ENCODE assay signal across 9 cellular contexts in the genomic region with DNA sequence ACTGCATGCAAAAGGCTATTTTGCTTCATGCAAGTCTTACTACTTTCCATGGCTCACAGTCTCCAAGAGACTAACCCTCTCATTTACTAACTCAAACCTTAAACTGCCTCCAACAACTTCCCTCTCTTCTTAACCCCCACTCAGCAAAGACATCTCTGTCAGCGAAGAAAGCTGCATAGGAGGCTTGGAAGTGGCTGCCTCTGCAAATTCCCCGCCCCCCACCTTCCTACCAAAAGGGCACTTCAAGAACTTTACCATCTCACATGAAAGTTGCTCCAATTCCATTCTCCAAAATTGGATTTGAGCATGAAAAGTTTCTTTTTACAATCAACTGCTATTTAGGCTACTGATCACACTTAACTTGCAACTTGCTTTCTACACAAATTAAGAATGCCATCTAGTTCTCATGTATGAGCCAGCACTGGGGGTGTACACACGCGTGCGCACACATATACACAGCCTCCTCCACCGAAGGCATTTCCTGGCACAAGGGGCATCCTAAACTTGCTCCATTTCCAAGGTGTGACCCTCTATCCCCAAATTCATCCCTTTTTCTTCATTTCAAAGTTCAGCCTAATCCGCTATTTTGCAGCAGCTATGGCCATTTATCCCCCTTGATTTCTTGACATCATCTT. TPM values are rescaled to one million over a fixed set of nuclear protein-coding genes. Genes with fewer than 3 reads are reported as not detected.
DNase-seq lines count a peak whose midpoint lies in the region; ATAC-seq and TF ChIP-seq lines count a peak whose summit lies in the region.
"Had no signal": no experiment of that assay in that cellular context is flagged by ENCODE, and none has a peak within 500 bp of the region (broad histone marks: within the 10 kb centered on the region; RNA-seq: fewer than 3 reads in every experiment).

No MANE protein-coding gene starts in this region.

- DNase-seq in activated naive CD4-positive, alpha-beta T cell treated with anti-CD3 and anti-CD28 coated beads for 36 hours: no peak
- DNase-seq in activated naive CD4-positive, alpha-beta T cell treated with anti-CD3 and anti-CD28 coated beads, Interleukin-2, amount 50 U/mL, for 16 hours: no peak
- DNase-seq in astrocyte of the hippocampus (ENCODE audit: low read depth, low spot score) (peak; percentile 14), tibial nerve (ENCODE audit: low spot score in 2 of 2) (no peak)
- no peak for DNase-seq in activated CD4-positive, CD25-positive, alpha-beta regulatory T cell (lab: John Stamatoyannopoulos, UW)
- DNase-seq: SHP77 had no signal

- no peak for TF ChIP-seq RAD21 in liver (IDR thresholded peaks at IDR 0.05)

- H3K4me1 ChIP-seq in liver (ENCODE audit: control insufficient read depth in 4 of 4, insufficient read depth in 4 of 4, low read length in 3 of 4) (peaks cover 0 to 28% (median 21%) of the 10 kb centered on the region in 4 donors), tibial nerve (peaks cover 0 to 72% (median 31%) of the 10 kb centered on the region in 4 donors)

- H3K9me3 ChIP-seq in liver (ENCODE audit: control insufficient read depth in 4 of 4, low read length in 3 of 4) (no peaks in the 10 kb centered on the region), tibial nerve (no peaks in the 10 kb centered on the region)

- H3K4me1 Mint-ChIP-seq in activated naive CD4-positive, alpha-beta T cell treated with anti-CD3 and anti-CD28 coated beads for 36 hours (ENCODE audit: low read depth): peaks cover 66% of the 10 kb centered on the region

- H3K4me3 Mint-ChIP-seq in activated naive CD4-positive, alpha-beta T cell treated with anti-CD3 and anti-CD28 coated beads for 36 hours: peak overlapping the region; percentile 95

- WGBS in liver: 79% methylated on average over 7 of the region's 7 CpGs
- 56 to 66% methylated on average over 7 of the region's 7 CpGs for WGBS in tibial nerve, 2 donors

- H3K27ac ChIP-seq in liver (ENCODE audit: low read depth in 1 of 2, low read length in 2 of 2): peak overlapping the region in 1 of 2 donors; percentile 99
- peak overlapping the region in 3 of 4 donors; percentile 92 to 95 (median 93) for H3K27ac ChIP-seq in tibial nerve

- CTCF ChIA-PET in activated naive CD4-positive, alpha-beta T cell treated with anti-CD3 and anti-CD28 coated beads for 36 hours (lab: Charles Lee): interaction anchor here (0.7 to 3.7 kb wide), 6 partner anchors 17 to 195 kb away, joined by 3 to 36 read pairs (median 14); a partner anchor contains a TSS

- no peaks in the 10 kb centered on the region for H3K9me3 Mint-ChIP-seq in activated naive CD4-positive, alpha-beta T cell treated with anti-CD3 and anti-CD28 coated beads for 36 hours

- TF ChIP-seq POLR2A in tibial nerve (IDR thresholded peaks at IDR 0.05): no peak

- no peaks in the 10 kb centered on the region for H3K27me3 ChIP-seq in liver (ENCODE audit: control insufficient read depth in 4 of 4, insufficient read depth in 4 of 4, low read length in 3 of 4)
- no peaks in the 10 kb centered on the region for H3K27me3 ChIP-seq in tibial nerve

- TF ChIP-seq EP300 in tibial nerve (IDR thresholded peaks at IDR 0.05): no peak

- H3K27ac Mint-ChIP-seq in activated naive CD4-positive, alpha-beta T cell treated with anti-CD3 and anti-CD28 coated beads for 36 hours: peak overlapping the region; percentile 98

- no peaks in the 10 kb centered on the region for H3K36me3 ChIP-seq in liver (ENCODE audit: control insufficient read depth in 4 of 4, insufficient read depth in 3 of 4, low read depth in 1 of 4, low read length in 3 of 4)
- H3K36me3 ChIP-seq in tibial nerve: no peaks in the 10 kb centered on the region

- peak overlapping the region; percentile 94 to 100 (median 98) for H3K4me3 ChIP-seq in liver (ENCODE audit: low read depth in 1 of 3, low read length in 3 of 3)
- H3K4me3 ChIP-seq in tibial nerve: peak overlapping the region; percentile 69 to 98 (median 96)

- TF ChIP-seq CTCF in liver (IDR thresholded peaks at IDR 0.05; ENCODE audit: low read depth, low read length, missing input control): no peak
- TF ChIP-seq CTCF in tibial nerve (IDR thresholded peaks at IDR 0.05): no peak

- peak overlapping the region in 1 of 2 donors; percentile 94 for H3K9ac ChIP-seq in liver (ENCODE audit: low read depth in 1 of 2, low read length in 2 of 2)

- intact Hi-C loops in activated naive CD4-positive, alpha-beta T cell treated with anti-CD3 and anti-CD28 coated beads for 36 hours (cut with micrococcal nuclease): loop anchor here (1.0 to 5.0 kb wide), 4 partner anchors 18 to 1998 kb away; a partner anchor contains a TSS

- no peak for ATAC-seq in GM19467 (IDR thresholded peaks at IDR 0.05; ENCODE audit: unreplicated experiment)
- ATAC-seq in GM21367 (IDR thresholded peaks at IDR 0.05; ENCODE audit: unreplicated experiment): no peak

- H3K27me3 Mint-ChIP-seq in activated naive CD4-positive, alpha-beta T cell treated with anti-CD3 and anti-CD28 coated beads for 36 hours (ENCODE audit: low read depth): no peaks in the 10 kb centered on the region

- peaks cover 45% of the 10 kb centered on the region for H3K36me3 Mint-ChIP-seq in activated naive CD4-positive, alpha-beta T cell treated with anti-CD3 and anti-CD28 coated beads for 36 hours (ENCODE audit: low read depth)

TF ChIP-seq in liver, 16 proteins besides CTCF, POLR2A, EP300 and RAD21:
- TF ChIP-seq FOXA1 (IDR thresholded peaks at IDR 0.05): no peak
- no peak for TF ChIP-seq RXRA (IDR thresholded peaks at IDR 0.05)
- no peak for TF ChIP-seq FOXA2 (IDR thresholded peaks at IDR 0.05)
- no peak for TF ChIP-seq GABPA (IDR thresholded peaks at IDR 0.05 in 1 of 2, conservative IDR thresholded peaks at IDR 0.05 in 1 of 2)
- no peak for TF ChIP-seq NR2F2 (IDR thresholded peaks at IDR 0.05)
- TF ChIP-seq, protein P1, sequence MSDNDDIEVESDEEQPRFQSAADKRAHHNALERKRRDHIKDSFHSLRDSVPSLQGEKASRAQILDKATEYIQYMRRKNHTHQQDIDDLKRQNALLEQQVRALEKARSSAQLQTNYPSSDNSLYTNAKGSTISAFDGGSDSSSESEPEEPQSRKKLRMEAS (IDR thresholded peaks at IDR 0.05): no peak
- no peak for TF ChIP-seq YY1 (IDR thresholded peaks at IDR 0.05)
- no peak for TF ChIP-seq HNF4A (conservative IDR thresholded peaks at IDR 0.05)
- no peak for TF ChIP-seq SP1 (IDR thresholded peaks at IDR 0.05)
- TF ChIP-seq JUND (IDR thresholded peaks at IDR 0.05): no peak
- TF ChIP-seq, protein P2, sequence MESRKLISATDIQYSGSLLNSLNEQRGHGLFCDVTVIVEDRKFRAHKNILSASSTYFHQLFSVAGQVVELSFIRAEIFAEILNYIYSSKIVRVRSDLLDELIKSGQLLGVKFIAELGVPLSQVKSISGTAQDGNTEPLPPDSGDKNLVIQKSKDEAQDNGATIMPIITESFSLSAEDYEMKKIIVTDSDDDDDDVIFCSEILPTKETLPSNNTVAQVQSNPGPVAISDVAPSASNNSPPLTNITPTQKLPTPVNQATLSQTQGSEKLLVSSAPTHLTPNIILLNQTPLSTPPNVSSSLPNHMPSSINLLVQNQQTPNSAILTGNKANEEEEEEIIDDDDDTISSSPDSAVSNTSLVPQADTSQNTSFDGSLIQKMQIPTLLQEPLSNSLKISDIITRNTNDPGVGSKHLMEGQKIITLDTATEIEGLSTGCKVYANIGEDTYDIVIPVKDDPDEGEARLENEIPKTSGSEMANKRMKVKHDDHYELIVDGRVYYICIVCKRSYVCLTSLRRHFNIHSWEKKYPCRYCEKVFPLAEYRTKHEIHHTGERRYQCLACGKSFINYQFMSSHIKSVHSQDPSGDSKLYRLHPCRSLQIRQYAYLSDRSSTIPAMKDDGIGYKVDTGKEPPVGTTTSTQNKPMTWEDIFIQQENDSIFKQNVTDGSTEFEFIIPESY (IDR thresholded peaks at IDR 0.05): no peak
- TF ChIP-seq HNF4G (IDR thresholded peaks at IDR 0.05): no peak
- TF ChIP-seq, protein P3, sequence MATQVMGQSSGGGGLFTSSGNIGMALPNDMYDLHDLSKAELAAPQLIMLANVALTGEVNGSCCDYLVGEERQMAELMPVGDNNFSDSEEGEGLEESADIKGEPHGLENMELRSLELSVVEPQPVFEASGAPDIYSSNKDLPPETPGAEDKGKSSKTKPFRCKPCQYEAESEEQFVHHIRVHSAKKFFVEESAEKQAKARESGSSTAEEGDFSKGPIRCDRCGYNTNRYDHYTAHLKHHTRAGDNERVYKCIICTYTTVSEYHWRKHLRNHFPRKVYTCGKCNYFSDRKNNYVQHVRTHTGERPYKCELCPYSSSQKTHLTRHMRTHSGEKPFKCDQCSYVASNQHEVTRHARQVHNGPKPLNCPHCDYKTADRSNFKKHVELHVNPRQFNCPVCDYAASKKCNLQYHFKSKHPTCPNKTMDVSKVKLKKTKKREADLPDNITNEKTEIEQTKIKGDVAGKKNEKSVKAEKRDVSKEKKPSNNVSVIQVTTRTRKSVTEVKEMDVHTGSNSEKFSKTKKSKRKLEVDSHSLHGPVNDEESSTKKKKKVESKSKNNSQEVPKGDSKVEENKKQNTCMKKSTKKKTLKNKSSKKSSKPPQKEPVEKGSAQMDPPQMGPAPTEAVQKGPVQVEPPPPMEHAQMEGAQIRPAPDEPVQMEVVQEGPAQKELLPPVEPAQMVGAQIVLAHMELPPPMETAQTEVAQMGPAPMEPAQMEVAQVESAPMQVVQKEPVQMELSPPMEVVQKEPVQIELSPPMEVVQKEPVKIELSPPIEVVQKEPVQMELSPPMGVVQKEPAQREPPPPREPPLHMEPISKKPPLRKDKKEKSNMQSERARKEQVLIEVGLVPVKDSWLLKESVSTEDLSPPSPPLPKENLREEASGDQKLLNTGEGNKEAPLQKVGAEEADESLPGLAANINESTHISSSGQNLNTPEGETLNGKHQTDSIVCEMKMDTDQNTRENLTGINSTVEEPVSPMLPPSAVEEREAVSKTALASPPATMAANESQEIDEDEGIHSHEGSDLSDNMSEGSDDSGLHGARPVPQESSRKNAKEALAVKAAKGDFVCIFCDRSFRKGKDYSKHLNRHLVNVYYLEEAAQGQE (IDR thresholded peaks at IDR 0.05): no peak
- no peak for TF ChIP-seq TAF1 (conservative IDR thresholded peaks at IDR 0.05)
- TF ChIP-seq EGR1 (IDR thresholded peaks at IDR 0.05; ENCODE audit: low read depth in 2 of 2): no peak
- TF ChIP-seq, protein P4, sequence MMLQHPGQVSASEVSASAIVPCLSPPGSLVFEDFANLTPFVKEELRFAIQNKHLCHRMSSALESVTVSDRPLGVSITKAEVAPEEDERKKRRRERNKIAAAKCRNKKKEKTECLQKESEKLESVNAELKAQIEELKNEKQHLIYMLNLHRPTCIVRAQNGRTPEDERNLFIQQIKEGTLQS (IDR thresholded peaks at IDR 0.05): no peak

RNA-seq across cellular contexts. Expression of a gene that starts 1.8 kb away (rescaled TPM):
- total RNA-seq in activated naive CD4-positive, alpha-beta T cell treated with anti-CD3 and anti-CD28 coated beads for 36 hours: 10 to 100 TPM; 43.1 to 44.9 TPM
- 10 to 100 TPM; 12.4 to 14.3 TPM for total RNA-seq in liver
- 1 to 10 TPM; 4.7 to 5.3 TPM for polyA plus RNA-seq in liver
- total RNA-seq in tibial nerve: 10 to 100 TPM; 20.1 to 30.6 (median 24.1) TPM
